1 cellular context compared by ENCODE assay signal in the genomic region with DNA sequence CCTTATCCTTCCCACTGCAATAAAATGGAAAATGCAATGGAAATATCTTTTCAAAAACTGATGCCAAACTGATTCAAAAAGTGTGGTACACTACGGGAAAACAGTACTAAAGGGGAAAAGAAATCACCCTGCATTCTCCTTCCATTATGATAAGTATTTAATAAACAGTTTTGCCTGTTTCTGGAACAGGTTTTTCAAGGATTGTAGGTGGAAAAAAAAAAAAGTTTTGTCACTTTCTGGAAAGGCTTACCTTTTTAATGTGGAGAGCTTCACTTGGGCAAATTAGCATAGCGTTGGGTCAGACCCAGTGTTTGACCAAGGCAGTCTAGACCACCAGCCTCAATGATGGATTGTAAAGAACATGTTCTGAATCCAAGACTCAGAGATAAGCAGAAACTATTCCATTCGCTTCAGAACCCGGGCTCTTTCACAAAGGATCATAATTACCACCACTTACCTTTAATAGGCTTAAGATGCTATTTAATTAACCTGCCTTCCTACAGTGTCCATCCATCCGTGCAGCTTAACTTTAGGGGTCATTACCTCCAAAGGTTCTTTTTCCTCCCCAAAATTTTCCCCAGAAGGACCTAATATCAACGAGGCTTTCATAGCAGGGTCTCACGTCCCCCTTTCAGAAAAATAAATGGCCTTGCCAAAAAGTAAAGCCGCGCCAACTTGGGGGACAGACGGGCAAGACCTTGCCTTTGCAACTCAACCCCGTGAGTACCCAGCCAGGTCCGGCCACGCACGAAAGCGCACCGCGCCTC.
TF ChIP-seq lines count a peak whose summit lies in the region.

No MANE protein-coding gene starts in this region.

TF ChIP-seq in GM23338, 12 proteins besides CTCF, POLR2A, EP300 and RAD21 (continued from another document):
- TF ChIP-seq, protein P1, sequence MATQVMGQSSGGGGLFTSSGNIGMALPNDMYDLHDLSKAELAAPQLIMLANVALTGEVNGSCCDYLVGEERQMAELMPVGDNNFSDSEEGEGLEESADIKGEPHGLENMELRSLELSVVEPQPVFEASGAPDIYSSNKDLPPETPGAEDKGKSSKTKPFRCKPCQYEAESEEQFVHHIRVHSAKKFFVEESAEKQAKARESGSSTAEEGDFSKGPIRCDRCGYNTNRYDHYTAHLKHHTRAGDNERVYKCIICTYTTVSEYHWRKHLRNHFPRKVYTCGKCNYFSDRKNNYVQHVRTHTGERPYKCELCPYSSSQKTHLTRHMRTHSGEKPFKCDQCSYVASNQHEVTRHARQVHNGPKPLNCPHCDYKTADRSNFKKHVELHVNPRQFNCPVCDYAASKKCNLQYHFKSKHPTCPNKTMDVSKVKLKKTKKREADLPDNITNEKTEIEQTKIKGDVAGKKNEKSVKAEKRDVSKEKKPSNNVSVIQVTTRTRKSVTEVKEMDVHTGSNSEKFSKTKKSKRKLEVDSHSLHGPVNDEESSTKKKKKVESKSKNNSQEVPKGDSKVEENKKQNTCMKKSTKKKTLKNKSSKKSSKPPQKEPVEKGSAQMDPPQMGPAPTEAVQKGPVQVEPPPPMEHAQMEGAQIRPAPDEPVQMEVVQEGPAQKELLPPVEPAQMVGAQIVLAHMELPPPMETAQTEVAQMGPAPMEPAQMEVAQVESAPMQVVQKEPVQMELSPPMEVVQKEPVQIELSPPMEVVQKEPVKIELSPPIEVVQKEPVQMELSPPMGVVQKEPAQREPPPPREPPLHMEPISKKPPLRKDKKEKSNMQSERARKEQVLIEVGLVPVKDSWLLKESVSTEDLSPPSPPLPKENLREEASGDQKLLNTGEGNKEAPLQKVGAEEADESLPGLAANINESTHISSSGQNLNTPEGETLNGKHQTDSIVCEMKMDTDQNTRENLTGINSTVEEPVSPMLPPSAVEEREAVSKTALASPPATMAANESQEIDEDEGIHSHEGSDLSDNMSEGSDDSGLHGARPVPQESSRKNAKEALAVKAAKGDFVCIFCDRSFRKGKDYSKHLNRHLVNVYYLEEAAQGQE (IDR thresholded peaks at IDR 0.05; ENCODE audit: unreplicated experiment), result no peak
- TF ChIP-seq NANOG (IDR thresholded peaks at IDR 0.05; ENCODE audit: borderline replicate concordance), result no peak
